ENCODE assay signal across 8 cellular contexts in genomic region chr19:52638601-52639000, GRCh38. TPM values are rescaled to one million over a fixed set of nuclear protein-coding genes. Genes with fewer than 3 reads are reported as not detected.
DNase-seq lines count a peak whose midpoint lies in the region; ATAC-seq and TF ChIP-seq lines count a peak whose summit lies in the region.

No MANE protein-coding gene starts in this region.

- H3K36me3 ChIP-seq in Panc1 (ENCODE audit: control insufficient read depth, insufficient read depth, low read length) (no peaks in the 10 kb centered on the region), mucosa of descending colon (ENCODE audit: low read depth) (no peaks in the 10 kb centered on the region), vagina (no peaks in the 10 kb centered on the region)

- H3K4me3 Mint-ChIP-seq in effector memory CD8-positive, alpha-beta T cell = peak overlapping the region; percentile 88 to 92

- H3K9me3 ChIP-seq in Panc1 (ENCODE audit: control insufficient read depth, insufficient read depth, low read depth, low read length) = no peaks in the 10 kb centered on the region
- H3K9me3 ChIP-seq in mucosa of descending colon = peaks cover 12% of the 10 kb centered on the region
- H3K9me3 ChIP-seq in vagina = no peaks in the 10 kb centered on the region

- no peak overlapping the region for H3K27ac ChIP-seq in Panc1 (ENCODE audit: low read length)
- peak overlapping the region; percentile 63 for H3K27ac ChIP-seq in vagina

- DNase-seq in COLO668 (lab: John Stamatoyannopoulos, UW; ENCODE audit: unreplicated experiment) (peak; percentile 66), Panc1 (ENCODE audit: low read depth, low spot score) (no peak), mucosa of descending colon (peak in 2 of 3 donors; percentile 42 to 60), vagina (ENCODE audit: extremely low spot score in 2 of 2) (no peak), activated gamma-delta T cell (lab: John Stamatoyannopoulos, UW) (no peak), posterior vena cava (ENCODE audit: low spot score) (no peak)
- no peak for DNase-seq in effector memory CD8-positive, alpha-beta T cell

- peaks cover 13 to 15% of the 10 kb centered on the region in 2 donors for H3K4me1 Mint-ChIP-seq in effector memory CD8-positive, alpha-beta T cell (ENCODE audit: low read depth in 2 of 2)

- intact Hi-C loops in Panc1 (cut with micrococcal nuclease; ENCODE audit: unreplicated experiment) (no loop called here), mucosa of descending colon (cut with DNase I, micrococcal nuclease) (no loop called here), vagina (cut with DNase I) (no loop called here), posterior vena cava (cut with DNase I) (no loop called here)

- H3K4me1 ChIP-seq in Panc1 (ENCODE audit: control insufficient read depth, insufficient read depth, low read length) (no peaks in the 10 kb centered on the region), mucosa of descending colon (ENCODE audit: low read depth) (peaks cover 12% of the 10 kb centered on the region), vagina (peaks cover 15% of the 10 kb centered on the region)

- peaks cover 31% of the 10 kb centered on the region for H3K36me3 Mint-ChIP-seq in effector memory CD8-positive, alpha-beta T cell (ENCODE audit: insufficient read depth)

- H3K27me3 ChIP-seq in Panc1 (ENCODE audit: control insufficient read depth, insufficient read depth, low read length) = no peaks in the 10 kb centered on the region
- no peaks in the 10 kb centered on the region for H3K27me3 ChIP-seq in vagina

- no peak for TF ChIP-seq CTCF in Panc1 (IDR thresholded peaks at IDR 0.05)
- no peak for TF ChIP-seq CTCF in mucosa of descending colon (IDR thresholded peaks at IDR 0.05)
- TF ChIP-seq CTCF in vagina (IDR thresholded peaks at IDR 0.05) = no peak

- in situ Hi-C loops in Panc1 (cut with HindIII; ENCODE audit: low pct_unique_long_range_greater_than_20kb, low sequenced_read_pairs) = no loop called here

- H3K27ac Mint-ChIP-seq in effector memory CD8-positive, alpha-beta T cell = peak overlapping the region in 1 of 2 donors; percentile 99

- H3K9me3 Mint-ChIP-seq in effector memory CD8-positive, alpha-beta T cell = no peaks in the 10 kb centered on the region

- H3K4me3 ChIP-seq in Panc1 (ENCODE audit: low read depth in 2 of 2, low read length in 2 of 2) (peak overlapping the region; percentile 62 to 74), mucosa of descending colon (no peak overlapping the region), vagina (peak overlapping the region; percentile 50 to 69)

- CTCF ChIA-PET in Panc1 (lab: Charles Lee) = no interaction called here

- BruUV-seq in Panc1 (replicated peaks; lab: Mats Ljungman, UMichigan) = TSS peak; percentile 90

- POLR2A ChIA-PET in Panc1 (lab: Charles Lee) = no interaction called here

- H3K27me3 Mint-ChIP-seq in effector memory CD8-positive, alpha-beta T cell = no peaks in the 10 kb centered on the region

- no peak for TF ChIP-seq POLR2A in vagina (IDR thresholded peaks at IDR 0.05)

- ATAC-seq in GM21619 (IDR thresholded peaks at IDR 0.05; ENCODE audit: unreplicated experiment) (peak; percentile 14), Panc1 (peak; percentile 68), mucosa of descending colon (peak; percentile 9)
- ATAC-seq in effector memory CD8-positive, alpha-beta T cell (replicated peaks) = peak; percentile 5

RNA-seq across cellular contexts. Expression of gene ZNF83, which starts 0.4 kb away (rescaled TPM):
- total RNA-seq in Panc1 (2021; ENCODE audit: unreplicated experiment) = 31.9 TPM
- polyA plus RNA-seq in Panc1 (2012; ENCODE audit: insufficient read length) = 11.7 TPM
- 10 to 100 TPM; 17.6 to 48.7 (median 31.6) TPM for total RNA-seq in mucosa of descending colon
- 78.6 TPM for total RNA-seq in vagina
- 10 to 100 TPM; 40.2 to 44.6 TPM for total RNA-seq in posterior vena cava

Comparison
In these comparisons a context has a peak if more than half of its experiments do, and no peak if none do; other contexts are left out.
1. DNase-seq: peak in COLO668 (single experiment) and mucosa of descending colon (2 of 3); none in Panc1 (single experiment), effector memory CD8-positive, alpha-beta T cell (0 of 3), vagina (0 of 2), activated gamma-delta T cell (single experiment) and posterior vena cava (single experiment).
2. ATAC-seq: peak in every context shown above with its lines; median percentile 68 in Panc1; 14 in GM21619; 9 in mucosa of descending colon; 5 in effector memory CD8-positive, alpha-beta T cell.